21 cellular contexts compared by ENCODE assay signal in genomic region chr3:187997490-187997889, GRCh38.
DNase-seq lines count a peak whose midpoint lies in the region; ATAC-seq, FAIRE-seq and TF ChIP-seq lines count a peak whose summit lies in the region.
"Had no signal": no experiment of that assay in that cellular context is flagged by ENCODE, and none has a peak within 500 bp of the region (broad histone marks: within the 10 kb centered on the region; RNA-seq: fewer than 3 reads in every experiment).

No MANE protein-coding gene starts in this region.

- ATAC-seq in T-helper 17 cell, result no peak
- no peak for ATAC-seq in HG03378 (IDR thresholded peaks at IDR 0.05; ENCODE audit: unreplicated experiment)
- ATAC-seq in HG03139 (IDR thresholded peaks at IDR 0.05; ENCODE audit: unreplicated experiment), result no peak
- no peak for ATAC-seq in HG03439 (IDR thresholded peaks at IDR 0.05; ENCODE audit: unreplicated experiment)
- ATAC-seq: effector memory CD8-positive, alpha-beta T cell; GM12878 had no signal

- H3K4me1 Mint-ChIP-seq in T-helper 17 cell, result peaks cover 54% of the 10 kb centered on the region

- no peaks in the 10 kb centered on the region for H3K9me3 ChIP-seq in T-helper 17 cell (ENCODE audit: control insufficient read depth, low read length, poor library complexity, severe bottlenecking)
- H3K9me3 ChIP-seq: upper lobe of left lung had no signal

- DNase-seq in DMS53 (lab: John Stamatoyannopoulos, UW), result peak; percentile 5
- DNase-seq in DMS53 treated with DMSO at 0.1 percent for 48 hours (lab: John Stamatoyannopoulos, UW; ENCODE audit: unreplicated experiment), result no peak
- no peak for DNase-seq in H54 (ENCODE audit: insufficient read length, low spot score)
- DNase-seq in T-helper 17 cell, result no peak
- peak; percentile 74 for DNase-seq in kidney tubule cell (ENCODE audit: low spot score)
- DNase-seq: activated CD4-positive, alpha-beta memory T cell treated with anti-CD3 and anti-CD28 coated beads, Interleukin-2, amount 10 ng/mL, durations not matched to agents 7 days and 5 days; effector memory CD8-positive, alpha-beta T cell; hippocampal formation; Kasumi-1; kidney glomerular epithelial cell; midbrain; NCI-H1417 treated with DMSO at 0.1 percent for 48 hours; SW 1271; upper lobe of left lung had no signal

- no peaks in the 10 kb centered on the region for H3K36me3 Mint-ChIP-seq in T-helper 17 cell (ENCODE audit: low read depth)

- H3K4me3 Mint-ChIP-seq in T-helper 17 cell, result no peak overlapping the region
- H3K4me3 Mint-ChIP-seq: activated CD4-positive, alpha-beta memory T cell treated with anti-CD3 and anti-CD28 coated beads, Interleukin-2, amount 10 ng/mL, durations not matched to agents 7 days and 5 days; activated T-helper 1 cell treated with anti-CD3 and anti-CD28 coated beads, Interleukin-12 subunit alpha, Interleukin-12 subunit beta, Interleukin-2, Interleukin-4 antibody, amounts not matched to agents 30 ng/mL and 10 ng/mL and 1 ng/mL, durations not matched to agents 14 hours and 24 hours and 36 hours; central memory CD8-positive, alpha-beta T cell; effector memory CD8-positive, alpha-beta T cell; stimulated activated naive CD8-positive, alpha-beta T cell treated with anti-CD3 and anti-CD28 coated beads, Interleukin-15, Interleukin-2, amounts not matched to agents 100 ng/mL and 50 ng/mL, for 24 hours had no signal

- FAIRE-seq in H54 (lab: Jason Lieb, UNC), result peak; percentile 66
- FAIRE-seq: GM12878 had no signal

- no peak for TF ChIP-seq POLR2A in H54 (IDR thresholded peaks at IDR 0.05; ENCODE audit: low read depth, low read length)

- no peaks in the 10 kb centered on the region for H3K27me3 Mint-ChIP-seq in T-helper 17 cell
- H3K27me3 Mint-ChIP-seq: activated CD4-positive, alpha-beta memory T cell treated with anti-CD3 and anti-CD28 coated beads, Interleukin-2, amount 10 ng/mL, durations not matched to agents 7 days and 5 days; central memory CD8-positive, alpha-beta T cell; effector memory CD8-positive, alpha-beta T cell; stimulated activated naive CD8-positive, alpha-beta T cell treated with anti-CD3 and anti-CD28 coated beads, Interleukin-15, Interleukin-2, amounts not matched to agents 100 ng/mL and 50 ng/mL, for 24 hours had no signal

- H3K27ac Mint-ChIP-seq in T-helper 17 cell, result peak overlapping the region; percentile 90
- H3K27ac Mint-ChIP-seq: activated CD4-positive, alpha-beta memory T cell treated with anti-CD3 and anti-CD28 coated beads, Interleukin-2, amount 10 ng/mL, durations not matched to agents 7 days and 5 days; activated T-helper 1 cell treated with anti-CD3 and anti-CD28 coated beads, Interleukin-12 subunit alpha, Interleukin-12 subunit beta, Interleukin-2, Interleukin-4 antibody, amounts not matched to agents 30 ng/mL and 10 ng/mL and 1 ng/mL, durations not matched to agents 14 hours and 24 hours and 36 hours; effector memory CD8-positive, alpha-beta T cell; stimulated activated naive CD8-positive, alpha-beta T cell treated with anti-CD3 and anti-CD28 coated beads, Interleukin-15, Interleukin-2, amounts not matched to agents 100 ng/mL and 50 ng/mL, for 24 hours had no signal

Comparison
In these comparisons a context has a peak if more than half of its experiments do, and no peak if none do; other contexts are left out.
1. DNase-seq: peak in DMS53 (single experiment) and kidney tubule cell (single experiment); none in DMS53 treated with DMSO at 0.1 percent for 48 hours (single experiment), H54 (single experiment) and T-helper 17 cell (0 of 3).